1 cellular context compared by ENCODE assay signal in the genomic region with DNA sequence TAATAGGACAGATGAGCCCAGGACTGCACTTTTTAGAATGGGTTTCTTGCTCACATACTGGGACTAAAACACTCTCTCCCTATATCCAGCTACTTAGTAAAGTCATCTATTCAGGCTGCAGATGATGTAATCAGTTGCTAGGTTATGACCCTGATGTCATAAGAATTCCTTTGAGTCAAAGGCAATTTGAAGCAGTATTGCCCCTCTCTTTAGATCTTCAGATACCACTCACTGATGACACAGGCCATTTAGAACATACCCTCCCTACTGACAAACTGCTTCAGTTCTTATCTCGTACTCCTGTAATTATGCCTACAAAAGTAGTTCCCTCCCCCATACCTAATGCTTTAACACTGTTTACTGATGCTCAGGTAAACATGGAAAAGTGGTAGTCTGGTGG.
TF ChIP-seq lines count a peak whose summit lies in the region.

No MANE protein-coding gene starts in this region.

TF ChIP-seq in HEK293, 187 proteins besides CTCF, POLR2A, EP300 and RAD21 (continued from another document):
- TF ChIP-seq ZNF837 (tag by site-specific recombination; IDR thresholded peaks at IDR 0.05): no peak
